22 cellular contexts compared by ENCODE assay signal in genomic region chr18:2263303-2263702, GRCh38.
DNase-seq lines count a peak whose midpoint lies in the region; FAIRE-seq and TF ChIP-seq lines count a peak whose summit lies in the region.
"Had no signal": no experiment of that assay in that cellular context is flagged by ENCODE, and none has a peak within 500 bp of the region (broad histone marks: within the 10 kb centered on the region; RNA-seq: fewer than 3 reads in every experiment).

No MANE protein-coding gene starts in this region.

- H3K9me3 ChIP-seq in esophagus muscularis mucosa, result no peaks in the 10 kb centered on the region
- H3K9me3 ChIP-seq: BE2C; BLaER1 treated with 17β-estradiol and CSF1 and Interleukin-3, amounts not matched to agents 10 nM and 100 nM had no signal

- peak; percentile 67 for FAIRE-seq in urothelium cell line (lab: Jason Lieb, UNC)
- FAIRE-seq: A204.1, GM12878, GM19239, H1 had no signal

- no peak for TF ChIP-seq EP300 in esophagus muscularis mucosa (IDR thresholded peaks at IDR 0.05)

- TF ChIP-seq POLR2A in esophagus muscularis mucosa (IDR thresholded peaks at IDR 0.05; ENCODE audit: low read depth), result no peak

- no peaks in the 10 kb centered on the region for H3K27me3 ChIP-seq in esophagus muscularis mucosa
- H3K27me3 ChIP-seq: BE2C; BLaER1 treated with 17β-estradiol and CSF1 and Interleukin-3, amounts not matched to agents 10 nM and 100 nM had no signal

- H3K27ac ChIP-seq in esophagus muscularis mucosa (replicated peaks in 1 of 4), result no peak overlapping the region
- H3K27ac ChIP-seq: 22Rv1; BLaER1 treated with 17β-estradiol and CSF1 and Interleukin-3, amounts not matched to agents 10 nM and 100 nM; GM23248 had no signal

- no peak overlapping the region for H3K4me3 ChIP-seq in esophagus muscularis mucosa
- H3K4me3 ChIP-seq: BLaER1 treated with 17β-estradiol and CSF1 and Interleukin-3, amounts not matched to agents 10 nM and 100 nM; GM12878; GM23248 had no signal

- intact Hi-C loops in esophagus muscularis mucosa (cut with DNase I), result no loop called here

- peak; percentile 25 for DNase-seq in DMS 273 (lab: John Stamatoyannopoulos, UW; ENCODE audit: unreplicated experiment)
- DNase-seq in DMS 273 treated with DMSO at 0.1 percent for 48 hours (lab: John Stamatoyannopoulos, UW), result no peak
- DNase-seq in Ammon's horn (ENCODE audit: low spot score), result peak; percentile 3
- peak; percentile 90 for DNase-seq in esophagus muscularis mucosa (ENCODE audit: extremely low spot score)
- no peak for DNase-seq in urothelium cell line (ENCODE audit: low spot score)
- DNase-seq in HCEC 1CT, result no peak
- no peak for DNase-seq in SHP77 treated with DMSO at 0.1 percent for 48 hours (lab: John Stamatoyannopoulos, UW)
- DNase-seq: BE2C; Calu3; CD4-positive, alpha-beta memory T cell; COR-L47; DMS79; EL; GDM1; GM23248; H7 had no signal

- no peak for TF ChIP-seq CTCF in esophagus muscularis mucosa (IDR thresholded peaks at IDR 0.05)

- H3K36me3 ChIP-seq in esophagus muscularis mucosa, result no peaks in the 10 kb centered on the region
- H3K36me3 ChIP-seq: BE2C; BLaER1 treated with 17β-estradiol and CSF1 and Interleukin-3, amounts not matched to agents 10 nM and 100 nM had no signal

- 93% methylated on average over 8 of the region's 8 CpGs for WGBS in esophagus muscularis mucosa

- H3K4me1 ChIP-seq in esophagus muscularis mucosa, result no peaks in the 10 kb centered on the region
- H3K4me1 ChIP-seq: BE2C; BLaER1 treated with 17β-estradiol and CSF1 and Interleukin-3, amounts not matched to agents 10 nM and 100 nM had no signal

Comparison
In these comparisons a context has a peak if more than half of its experiments do, and no peak if none do; other contexts are left out.
1. DNase-seq: peak in DMS 273 (single experiment), Ammon's horn (single experiment) and esophagus muscularis mucosa (single experiment); none in DMS 273 treated with DMSO at 0.1 percent for 48 hours (single experiment), urothelium cell line (single experiment), HCEC 1CT (single experiment) and SHP77 treated with DMSO at 0.1 percent for 48 hours (single experiment).